In genomic region chr11:13317293-13318080, GRCh38 we compare ENCODE assay signal across 1 cellular context.
A peak's percentile ranks its signal among the peaks of the same experiment; 100 is the strongest.
TF ChIP-seq lines count a peak whose summit lies in the region.

No MANE protein-coding gene starts in this region.

TF ChIP-seq in HepG2, 621 proteins besides CTCF, POLR2A, EP300 and RAD21 (continued from another document):
- TF ChIP-seq, protein P1, sequence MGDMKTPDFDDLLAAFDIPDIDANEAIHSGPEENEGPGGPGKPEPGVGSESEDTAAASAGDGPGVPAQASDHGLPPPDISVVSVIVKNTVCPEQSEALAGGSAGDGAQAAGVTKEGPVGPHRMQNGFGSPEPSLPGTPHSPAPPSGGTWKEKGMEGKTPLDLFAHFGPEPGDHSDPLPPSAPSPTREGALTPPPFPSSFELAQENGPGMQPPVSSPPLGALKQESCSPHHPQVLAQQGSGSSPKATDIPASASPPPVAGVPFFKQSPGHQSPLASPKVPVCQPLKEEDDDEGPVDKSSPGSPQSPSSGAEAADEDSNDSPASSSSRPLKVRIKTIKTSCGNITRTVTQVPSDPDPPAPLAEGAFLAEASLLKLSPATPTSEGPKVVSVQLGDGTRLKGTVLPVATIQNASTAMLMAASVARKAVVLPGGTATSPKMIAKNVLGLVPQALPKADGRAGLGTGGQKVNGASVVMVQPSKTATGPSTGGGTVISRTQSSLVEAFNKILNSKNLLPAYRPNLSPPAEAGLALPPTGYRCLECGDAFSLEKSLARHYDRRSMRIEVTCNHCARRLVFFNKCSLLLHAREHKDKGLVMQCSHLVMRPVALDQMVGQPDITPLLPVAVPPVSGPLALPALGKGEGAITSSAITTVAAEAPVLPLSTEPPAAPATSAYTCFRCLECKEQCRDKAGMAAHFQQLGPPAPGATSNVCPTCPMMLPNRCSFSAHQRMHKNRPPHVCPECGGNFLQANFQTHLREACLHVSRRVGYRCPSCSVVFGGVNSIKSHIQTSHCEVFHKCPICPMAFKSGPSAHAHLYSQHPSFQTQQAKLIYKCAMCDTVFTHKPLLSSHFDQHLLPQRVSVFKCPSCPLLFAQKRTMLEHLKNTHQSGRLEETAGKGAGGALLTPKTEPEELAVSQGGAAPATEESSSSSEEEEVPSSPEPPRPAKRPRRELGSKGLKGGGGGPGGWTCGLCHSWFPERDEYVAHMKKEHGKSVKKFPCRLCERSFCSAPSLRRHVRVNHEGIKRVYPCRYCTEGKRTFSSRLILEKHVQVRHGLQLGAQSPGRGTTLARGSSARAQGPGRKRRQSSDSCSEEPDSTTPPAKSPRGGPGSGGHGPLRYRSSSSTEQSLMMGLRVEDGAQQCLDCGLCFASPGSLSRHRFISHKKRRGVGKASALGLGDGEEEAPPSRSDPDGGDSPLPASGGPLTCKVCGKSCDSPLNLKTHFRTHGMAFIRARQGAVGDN (CRISPR knock-in tag; IDR thresholded peaks at IDR 0.05), result no peak
- TF ChIP-seq SOX6 (IDR thresholded peaks at IDR 0.05) (no peak), SOX6 (CRISPR knock-in tag; IDR thresholded peaks at IDR 0.05) (peak; percentile 36; the same call in 1 of the 2 replicates), ZSCAN31 (CRISPR knock-in tag; IDR thresholded peaks at IDR 0.05; ENCODE audit: low read depth) (no peak), ZSCAN20 (CRISPR knock-in tag; IDR thresholded peaks at IDR 0.05; ENCODE audit: borderline replicate concordance) (no peak), ESRRA (CRISPR knock-in tag; IDR thresholded peaks at IDR 0.05; ENCODE audit: low read depth) (no peak), SOX13 (IDR thresholded peaks at IDR 0.05) (no peak), SOX13 (CRISPR knock-in tag; conservative IDR thresholded peaks at IDR 0.05 in 1 of 2, IDR thresholded peaks at IDR 0.05 in 1 of 2) (peak in 1 of 2 experiments; percentile 63; a peak in 1 of 4 replicates), BCL6 (CRISPR knock-in tag; IDR thresholded peaks at IDR 0.05) (peak; percentile 92), SIX1 (CRISPR knock-in tag; IDR thresholded peaks at IDR 0.05; ENCODE audit: borderline replicate concordance) (no peak), RARA (CRISPR knock-in tag; IDR thresholded peaks at IDR 0.05) (peak; percentile 30; the same call in 1 of the 2 replicates), ZNF251 (CRISPR knock-in tag; IDR thresholded peaks at IDR 0.05) (no peak), HNRNPLL (IDR thresholded peaks at IDR 0.05; ENCODE audit: low read depth, low read length, poor library complexity, severe bottlenecking) (no peak), GZF1 (CRISPR knock-in tag; IDR thresholded peaks at IDR 0.05) (no peak), SRSF9 (IDR thresholded peaks at IDR 0.05; ENCODE audit: borderline replicate concordance, insufficient read depth, low read depth, low read length, poor library complexity, severe bottlenecking) (no peak), TARDBP (CRISPR knock-in tag; IDR thresholded peaks at IDR 0.05) (no peak), ZSCAN21 (CRISPR knock-in tag; IDR thresholded peaks at IDR 0.05; ENCODE audit: borderline replicate concordance) (no peak), CBX1 (IDR thresholded peaks at IDR 0.05; ENCODE audit: low read depth) (no peak), REXO4 (CRISPR knock-in tag; IDR thresholded peaks at IDR 0.05; ENCODE audit: borderline replicate concordance) (no peak), GABPB1 (CRISPR knock-in tag; IDR thresholded peaks at IDR 0.05) (no peak), ATF7 (IDR thresholded peaks at IDR 0.05) (no peak), ATF7 (CRISPR knock-in tag; IDR thresholded peaks at IDR 0.05) (no peak), ZNF770 (CRISPR knock-in tag; IDR thresholded peaks at IDR 0.05) (no peak), ZNF260 (CRISPR knock-in tag; IDR thresholded peaks at IDR 0.05; ENCODE audit: borderline replicate concordance, low read depth) (no peak), ZNF558 (CRISPR knock-in tag; IDR thresholded peaks at IDR 0.05; ENCODE audit: borderline replicate concordance) (no peak)
- TF ChIP-seq, protein P2, sequence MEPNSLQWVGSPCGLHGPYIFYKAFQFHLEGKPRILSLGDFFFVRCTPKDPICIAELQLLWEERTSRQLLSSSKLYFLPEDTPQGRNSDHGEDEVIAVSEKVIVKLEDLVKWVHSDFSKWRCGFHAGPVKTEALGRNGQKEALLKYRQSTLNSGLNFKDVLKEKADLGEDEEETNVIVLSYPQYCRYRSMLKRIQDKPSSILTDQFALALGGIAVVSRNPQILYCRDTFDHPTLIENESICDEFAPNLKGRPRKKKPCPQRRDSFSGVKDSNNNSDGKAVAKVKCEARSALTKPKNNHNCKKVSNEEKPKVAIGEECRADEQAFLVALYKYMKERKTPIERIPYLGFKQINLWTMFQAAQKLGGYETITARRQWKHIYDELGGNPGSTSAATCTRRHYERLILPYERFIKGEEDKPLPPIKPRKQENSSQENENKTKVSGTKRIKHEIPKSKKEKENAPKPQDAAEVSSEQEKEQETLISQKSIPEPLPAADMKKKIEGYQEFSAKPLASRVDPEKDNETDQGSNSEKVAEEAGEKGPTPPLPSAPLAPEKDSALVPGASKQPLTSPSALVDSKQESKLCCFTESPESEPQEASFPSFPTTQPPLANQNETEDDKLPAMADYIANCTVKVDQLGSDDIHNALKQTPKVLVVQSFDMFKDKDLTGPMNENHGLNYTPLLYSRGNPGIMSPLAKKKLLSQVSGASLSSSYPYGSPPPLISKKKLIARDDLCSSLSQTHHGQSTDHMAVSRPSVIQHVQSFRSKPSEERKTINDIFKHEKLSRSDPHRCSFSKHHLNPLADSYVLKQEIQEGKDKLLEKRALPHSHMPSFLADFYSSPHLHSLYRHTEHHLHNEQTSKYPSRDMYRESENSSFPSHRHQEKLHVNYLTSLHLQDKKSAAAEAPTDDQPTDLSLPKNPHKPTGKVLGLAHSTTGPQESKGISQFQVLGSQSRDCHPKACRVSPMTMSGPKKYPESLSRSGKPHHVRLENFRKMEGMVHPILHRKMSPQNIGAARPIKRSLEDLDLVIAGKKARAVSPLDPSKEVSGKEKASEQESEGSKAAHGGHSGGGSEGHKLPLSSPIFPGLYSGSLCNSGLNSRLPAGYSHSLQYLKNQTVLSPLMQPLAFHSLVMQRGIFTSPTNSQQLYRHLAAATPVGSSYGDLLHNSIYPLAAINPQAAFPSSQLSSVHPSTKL (CRISPR knock-in tag; IDR thresholded peaks at IDR 0.05), result no peak
- TF ChIP-seq, protein P3, sequence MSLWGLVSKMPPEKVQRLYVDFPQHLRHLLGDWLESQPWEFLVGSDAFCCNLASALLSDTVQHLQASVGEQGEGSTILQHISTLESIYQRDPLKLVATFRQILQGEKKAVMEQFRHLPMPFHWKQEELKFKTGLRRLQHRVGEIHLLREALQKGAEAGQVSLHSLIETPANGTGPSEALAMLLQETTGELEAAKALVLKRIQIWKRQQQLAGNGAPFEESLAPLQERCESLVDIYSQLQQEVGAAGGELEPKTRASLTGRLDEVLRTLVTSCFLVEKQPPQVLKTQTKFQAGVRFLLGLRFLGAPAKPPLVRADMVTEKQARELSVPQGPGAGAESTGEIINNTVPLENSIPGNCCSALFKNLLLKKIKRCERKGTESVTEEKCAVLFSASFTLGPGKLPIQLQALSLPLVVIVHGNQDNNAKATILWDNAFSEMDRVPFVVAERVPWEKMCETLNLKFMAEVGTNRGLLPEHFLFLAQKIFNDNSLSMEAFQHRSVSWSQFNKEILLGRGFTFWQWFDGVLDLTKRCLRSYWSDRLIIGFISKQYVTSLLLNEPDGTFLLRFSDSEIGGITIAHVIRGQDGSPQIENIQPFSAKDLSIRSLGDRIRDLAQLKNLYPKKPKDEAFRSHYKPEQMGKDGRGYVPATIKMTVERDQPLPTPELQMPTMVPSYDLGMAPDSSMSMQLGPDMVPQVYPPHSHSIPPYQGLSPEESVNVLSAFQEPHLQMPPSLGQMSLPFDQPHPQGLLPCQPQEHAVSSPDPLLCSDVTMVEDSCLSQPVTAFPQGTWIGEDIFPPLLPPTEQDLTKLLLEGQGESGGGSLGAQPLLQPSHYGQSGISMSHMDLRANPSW (CRISPR knock-in tag; IDR thresholded peaks at IDR 0.05; ENCODE audit: borderline replicate concordance), result no peak
- TF ChIP-seq, protein P4, sequence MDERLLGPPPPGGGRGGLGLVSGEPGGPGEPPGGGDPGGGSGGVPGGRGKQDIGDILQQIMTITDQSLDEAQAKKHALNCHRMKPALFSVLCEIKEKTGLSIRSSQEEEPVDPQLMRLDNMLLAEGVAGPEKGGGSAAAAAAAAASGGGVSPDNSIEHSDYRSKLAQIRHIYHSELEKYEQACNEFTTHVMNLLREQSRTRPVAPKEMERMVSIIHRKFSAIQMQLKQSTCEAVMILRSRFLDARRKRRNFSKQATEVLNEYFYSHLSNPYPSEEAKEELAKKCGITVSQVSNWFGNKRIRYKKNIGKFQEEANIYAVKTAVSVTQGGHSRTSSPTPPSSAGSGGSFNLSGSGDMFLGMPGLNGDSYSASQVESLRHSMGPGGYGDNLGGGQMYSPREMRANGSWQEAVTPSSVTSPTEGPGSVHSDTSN (CRISPR knock-in tag; IDR thresholded peaks at IDR 0.05), result no peak
